8 cellular contexts compared by ENCODE assay signal in genomic region chr5:168114444-168115017, GRCh38.
DNase-seq lines count a peak whose midpoint lies in the region; ATAC-seq and TF ChIP-seq lines count a peak whose summit lies in the region.

No MANE protein-coding gene starts in this region.

- TF ChIP-seq CTCF in prostate gland (IDR thresholded peaks at IDR 0.05): peak in 2 of 4 experiments; percentile 18 to 36

- ATAC-seq in GM19324 (IDR thresholded peaks at IDR 0.05; ENCODE audit: low FRiP score, unreplicated experiment): peak; percentile 82
- peak; percentile 76 for ATAC-seq in HG03135 (IDR thresholded peaks at IDR 0.05; ENCODE audit: unreplicated experiment)
- peak; percentile 75 for ATAC-seq in Right ventricle myocardium superior (ENCODE audit: poor library complexity)

- 83% methylated on average over 6 of the region's 6 CpGs for WGBS in prostate gland

- H3K36me3 ChIP-seq in prostate gland: no peaks in the 10 kb centered on the region

- H3K4me1 ChIP-seq in prostate gland (replicated peaks): no peaks in the 10 kb centered on the region

- no peak for TF ChIP-seq POLR2A in prostate gland (IDR thresholded peaks at IDR 0.05)

- no peaks in the 10 kb centered on the region for H3K27me3 ChIP-seq in prostate gland (replicated peaks; ENCODE audit: insufficient read depth)

- no peak overlapping the region for H3K4me3 ChIP-seq in prostate gland

- DNase-seq in DMS53 (lab: John Stamatoyannopoulos, UW) (peak; percentile 91), NCI-H524 treated with DMSO at 0.1 percent for 48 hours (lab: John Stamatoyannopoulos, UW) (peak; percentile 30), Right ventricle myocardium superior (no peak), prostate gland (ENCODE audit: low spot score) (no peak)
- peak; percentile 73 for DNase-seq in activated CD8-positive, alpha-beta memory T cell treated with anti-CD3 and anti-CD28 coated beads for 24 hours
- DNase-seq in stimulated activated CD4-positive, alpha-beta T cell treated with anti-CD3 and anti-CD28 coated beads, Interleukin-1b, Interleukin-23, amount 100 ng/mL, for 4 hours (ENCODE audit: low read depth in 2 of 2): peak; percentile 9 to 19

- no peaks in the 10 kb centered on the region for H3K9me3 ChIP-seq in prostate gland

- intact Hi-C loops in Right ventricle myocardium superior (cut with DNase I): no loop called here
- intact Hi-C loops in prostate gland (cut with DNase I): no loop called here

- no peak overlapping the region for H3K27ac ChIP-seq in prostate gland

Comparison
In these comparisons a context has a peak if more than half of its experiments do, and no peak if none do; other contexts are left out.
1. DNase-seq: peak in DMS53 (single experiment), NCI-H524 treated with DMSO at 0.1 percent for 48 hours (single experiment), activated CD8-positive, alpha-beta memory T cell treated with anti-CD3 and anti-CD28 coated beads for 24 hours (single experiment) and stimulated activated CD4-positive, alpha-beta T cell treated with anti-CD3 and anti-CD28 coated beads, Interleukin-1b, Interleukin-23, amount 100 ng/mL, for 4 hours (2 of 2); none in Right ventricle myocardium superior (single experiment) and prostate gland (single experiment).
2. Peak in every context shown above with its lines, with median percentiles within 50 percentile points of each other: ATAC-seq.